23 cellular contexts compared by ENCODE assay signal in genomic region chr10:1114355-1115261, GRCh38. TPM values are rescaled to one million over a fixed set of nuclear protein-coding genes. Genes with fewer than 3 reads are reported as not detected.
A peak's percentile ranks its signal among the peaks of the same experiment; 100 is the strongest.
DNase-seq lines count a peak whose midpoint lies in the region; ATAC-seq, FAIRE-seq and TF ChIP-seq lines count a peak whose summit lies in the region.
"Had no signal": no experiment of that assay in that cellular context is flagged by ENCODE, and none has a peak within 500 bp of the region (broad histone marks: within the 10 kb centered on the region; RNA-seq: fewer than 3 reads in every experiment).

No MANE protein-coding gene starts in this region.

- TF ChIP-seq CTCF in CD4-positive, alpha-beta T cell (IDR thresholded peaks at IDR 0.05), result no peak
- no peak for TF ChIP-seq CTCF in HEK293 (tag by site-specific recombination; IDR thresholded peaks at IDR 0.05)

- H3K9me3 Mint-ChIP-seq in CD4-positive, alpha-beta T cell, result no peaks in the 10 kb centered on the region
- H3K9me3 Mint-ChIP-seq: activated CD4-positive, alpha-beta T cell treated with anti-CD3 and anti-CD28 coated beads, Interleukin-2, amount 10 ng/mL, durations not matched to agents 7 days and 5 days; nephron had no signal

- H3K27me3 ChIP-seq in CD4-positive, alpha-beta T cell (ENCODE audit: control insufficient read depth, insufficient read depth, low read length), result no peaks in the 10 kb centered on the region
- H3K27me3 ChIP-seq: adrenal gland had no signal

- intact Hi-C loops in CD4-positive, alpha-beta T cell (cut with DNase I, micrococcal nuclease), result loop anchor here (5.0 to 10.0 kb wide), 3 partner anchors 270 to 1928 kb away; no protein-coding TSS in a partner anchor

- H3K27ac Mint-ChIP-seq in CD4-positive, alpha-beta T cell, result peak overlapping the region; percentile 8
- H3K27ac Mint-ChIP-seq: nephron had no signal

- ATAC-seq in CD4-positive, alpha-beta T cell (ENCODE audit: poor library complexity), result no peak
- ATAC-seq in GM21825 (IDR thresholded peaks at IDR 0.05; ENCODE audit: unreplicated experiment) (no peak), HG02884 (IDR thresholded peaks at IDR 0.05; ENCODE audit: unreplicated experiment) (no peak)

- H3K4me1 ChIP-seq in HEK293 (ENCODE audit: control insufficient read depth, insufficient read depth, low read length), result no peaks in the 10 kb centered on the region
- H3K4me1 ChIP-seq: Caco-2, HAP-1 had no signal

- H3K27me3 Mint-ChIP-seq in CD4-positive, alpha-beta T cell, result no peaks in the 10 kb centered on the region
- H3K27me3 Mint-ChIP-seq: activated CD4-positive, alpha-beta T cell treated with anti-CD3 and anti-CD28 coated beads, Interleukin-2, amount 10 ng/mL, durations not matched to agents 7 days and 5 days had no signal

- no peaks in the 10 kb centered on the region for H3K9me3 ChIP-seq in CD4-positive, alpha-beta T cell (ENCODE audit: control insufficient read depth, low read length)
- H3K9me3 ChIP-seq in HEK293 (ENCODE audit: control insufficient read depth, insufficient read depth, low read depth, low read length), result no peaks in the 10 kb centered on the region
- H3K9me3 ChIP-seq: adrenal gland, Caco-2, HAP-1 had no signal

- peaks cover 90% of the 10 kb centered on the region for H3K36me3 Mint-ChIP-seq in CD4-positive, alpha-beta T cell (ENCODE audit: low read depth)

- no peak overlapping the region for H3K4me3 Mint-ChIP-seq in CD4-positive, alpha-beta T cell
- H3K4me3 Mint-ChIP-seq: activated CD4-positive, alpha-beta T cell treated with anti-CD3 and anti-CD28 coated beads, Interleukin-2, amount 10 ng/mL, durations not matched to agents 7 days and 5 days; nephron had no signal

- peaks cover 55% of the 10 kb centered on the region for H3K4me1 Mint-ChIP-seq in CD4-positive, alpha-beta T cell (ENCODE audit: low read depth)
- H3K4me1 Mint-ChIP-seq: nephron had no signal

- no peak overlapping the region for H3K4me3 ChIP-seq in HEK293 (ENCODE audit: low read depth, low read length)
- H3K4me3 ChIP-seq: adrenal gland, HAP-1 had no signal

- H3K36me3 ChIP-seq in HEK293 (ENCODE audit: control insufficient read depth in 2 of 2, insufficient read depth in 1 of 2, low read length in 2 of 2), result peaks cover 5 to 75% of the 10 kb centered on the region in 2 experiments; a peak in 2 of 3 replicates

- H3K27ac ChIP-seq in CD4-positive, alpha-beta T cell (ENCODE audit: low read depth, low read length), result no peak overlapping the region
- no peak overlapping the region for H3K27ac ChIP-seq in HEK293 (ENCODE audit: extremely low read depth, low read depth, low read length)
- H3K27ac ChIP-seq: adrenal gland, epithelial cell of prostate had no signal

- DNase-seq in CD4-positive, alpha-beta T cell, result no peak
- DNase-seq in cerebellar cortex (ENCODE audit: low spot score), result peak; percentile 73
- peak; percentile 53 for DNase-seq in myocyte (ENCODE audit: low read depth)
- no peak for DNase-seq in RCC 7860 (ENCODE audit: low spot score)
- DNase-seq in DMS79 (lab: John Stamatoyannopoulos, UW), result no peak
- DNase-seq: activated CD4-positive, alpha-beta T cell treated with anti-CD3 and anti-CD28 coated beads, Interleukin-2, amount 10 ng/mL, durations not matched to agents 7 days and 5 days; Caco-2; dermis blood vessel endothelial cell; foreskin melanocyte; mesendoderm; NCI-H524 treated with DMSO at 0.1 percent for 48 hours; posterior cingulate gyrus; SIG-M5; stimulated activated naive CD4-positive, alpha-beta T cell; T-helper 1 cell had no signal

- POLR2A ChIA-PET in CD4-positive, alpha-beta T cell (lab: Charles Lee), result interaction anchor here (0.6 kb wide), 1 partner anchor 22 kb away, joined by 3 read pairs; no protein-coding TSS in a partner anchor
- POLR2A ChIA-PET in HEK293 (lab: Yijun Ruan, JAX), result interaction anchor here (0.6 kb wide), 1 partner anchor 565 kb away, joined by 3 read pairs; no protein-coding TSS in a partner anchor

- CTCF ChIA-PET in CD4-positive, alpha-beta T cell (lab: Charles Lee), result no interaction called here
- CTCF ChIA-PET in HEK293 (lab: Yijun Ruan, JAX), result no interaction called here

- FAIRE-seq in RCC 7860 (lab: Jason Lieb, UNC), result no peak
- FAIRE-seq: bronchial epithelial cell had no signal

TF ChIP-seq in HEK293, 187 proteins besides CTCF, POLR2A, EP300 and RAD21:
- TF ChIP-seq ZIC2 (tag by site-specific recombination; IDR thresholded peaks at IDR 0.05), result no peak
- peak; percentile 56 for TF ChIP-seq ZFHX2 (tag by site-specific recombination; conservative IDR thresholded peaks at IDR 0.05)
- TF ChIP-seq ZNF621 (tag by site-specific recombination; IDR thresholded peaks at IDR 0.05), result no peak
- TF ChIP-seq ZNF629 (tag by site-specific recombination; IDR thresholded peaks at IDR 0.05), result no peak
- peak; percentile 88 for TF ChIP-seq EGR2 (tag by site-specific recombination; IDR thresholded peaks at IDR 0.05; ENCODE audit: low read depth)
- TF ChIP-seq ZNF600 (tag by site-specific recombination; IDR thresholded peaks at IDR 0.05), result 0 out of 2 replicates have a peak, but pooled peaks have one; percentile 13
- no peak for TF ChIP-seq ZNF701 (tag by site-specific recombination; IDR thresholded peaks at IDR 0.05)

RNA-seq across cellular contexts. Expression of gene WDR37, which starts 58.4 kb away (rescaled TPM):
- total RNA-seq in CD4-positive, alpha-beta T cell, result 10 to 100 TPM; 17.0 to 17.7 TPM
- total RNA-seq in myocyte, result 13.6 and 17.0 TPM in 2 replicates
- polyA plus RNA-seq in myocyte (2012), result 10.2 TPM

Comparison
In these comparisons a context has a peak if more than half of its experiments do, and no peak if none do; other contexts are left out.
1. DNase-seq: peak in cerebellar cortex (single experiment) and myocyte (single experiment); none in CD4-positive, alpha-beta T cell (0 of 10), RCC 7860 (single experiment) and DMS79 (single experiment).